In genomic region chr13:31437975-31438374, GRCh38 we compare ENCODE assay signal across 16 cellular contexts.
"Had no signal": no experiment of that assay in that cellular context is flagged by ENCODE, and none has a peak within 500 bp of the region (broad histone marks: within the 10 kb centered on the region; RNA-seq: fewer than 3 reads in every experiment).

No MANE protein-coding gene starts in this region.

- H3K4me1 ChIP-seq: pancreas, sigmoid colon, spleen, stomach, upper lobe of right lung had no signal

- FAIRE-seq: colon, frontal cortex, islet of Langerhans, pancreas had no signal

- DNase-seq: activated CD4-positive, alpha-beta memory T cell treated with anti-CD3 and anti-CD28 coated beads for 36 hours; activated CD4-positive, alpha-beta T cell treated with anti-CD3 and anti-CD28 coated beads for 36 hours; activated naive CD4-positive, alpha-beta T cell treated with anti-CD3 and anti-CD28 coated beads, Interleukin-2, amount 10 ng/mL, durations not matched to agents 7 days and 5 days; activated T-cell treated with anti-CD3 and anti-CD28 coated beads, Interleukin-2, amount 50 U/mL, for 24 hours; caudate nucleus; mucosa of descending colon; naive thymus-derived CD4-positive, alpha-beta T cell; pancreas; sigmoid colon; spleen; stomach; upper lobe of right lung had no signal

- H3K36me3 ChIP-seq: pancreas, sigmoid colon, spleen, stomach, thoracic aorta, upper lobe of right lung had no signal

- H3K9me3 ChIP-seq: mucosa of descending colon, pancreas, sigmoid colon, spleen, stomach, thoracic aorta, upper lobe of right lung had no signal

- H3K27ac ChIP-seq: pancreas, sigmoid colon, spleen, stomach, thoracic aorta, upper lobe of right lung had no signal

- H3K4me3 ChIP-seq: mucosa of descending colon, pancreas, sigmoid colon, spleen, stomach, thoracic aorta, upper lobe of right lung had no signal

- ATAC-seq: activated CD4-positive, alpha-beta T cell treated with anti-CD3 and anti-CD28 coated beads for 36 hours; mucosa of descending colon; naive thymus-derived CD4-positive, alpha-beta T cell; pancreas; upper lobe of right lung had no signal

- H3K27me3 ChIP-seq: pancreas, sigmoid colon, stomach, upper lobe of right lung had no signal
